Comparison of ENCODE assay signal across 33 cellular contexts in genomic region chr15:86154705-86155104, GRCh38.
"Had no signal": no experiment of that assay in that cellular context is flagged by ENCODE, and none has a peak within 500 bp of the region (broad histone marks: within the 10 kb centered on the region; RNA-seq: fewer than 3 reads in every experiment).

No MANE protein-coding gene starts in this region.

- H3K4me3 ChIP-seq: MG63 had no signal

- H3K27ac ChIP-seq: KMS-11 had no signal

- H3K9ac ChIP-seq: KMS-11 had no signal

- H3K36me3 ChIP-seq: MG63 had no signal

- H3K9me3 ChIP-seq: MG63 had no signal

- H3K4me2 ChIP-seq: KMS-11 had no signal

- DNase-seq: Karpas-422, Kasumi-1, KBM-7, KG1, MG63, MM.1S, NCI-H1048, NCI-H1092, NCI-H1092 treated with DMSO at 0.1 percent for 48 hours, NCI-H1105, NCI-H1105 treated with DMSO at 0.1 percent for 48 hours, NCI-H1417, NCI-H1417 treated with DMSO at 0.1 percent for 48 hours, NCI-H1436, NCI-H1436 treated with DMSO at 0.1 percent for 48 hours, NCI-H146, NCI-H1694, NCI-H1694 treated with DMSO at 0.1 percent for 48 hours, NCI-H187, NCI-H187 treated with DMSO at 0.1 percent for 48 hours, NCI-H1930, NCI-H2029, NCI-H2029 treated with DMSO at 0.1 percent for 48 hours, NCI-H2081, NCI-H2081 treated with DMSO at 0.1 percent for 48 hours, NCI-H2171, NCI-H2171 treated with DMSO at 0.1 percent for 48 hours, NCI-H2227 treated with DMSO at 0.1 percent for 48 hours, NCI-H226, NCI-H345, NCI-H446, NCI-H446 treated with DMSO at 0.1 percent for 48 hours had no signal
